Comparison of ENCODE assay signal across 8 cellular contexts in genomic region chr17:42184717-42185496, GRCh38. TPM values are rescaled to one million over a fixed set of nuclear protein-coding genes. Genes with fewer than 3 reads are reported as not detected.
DNase-seq lines count a peak whose midpoint lies in the region; ATAC-seq and TF ChIP-seq lines count a peak whose summit lies in the region.

HCRT (minus strand) TSS chr17:42185452; CDS start chr17:42185365, 87 bp downstream.

- H3K27ac ChIP-seq in SJSA1 (no peak within 1 kb of the TSS), hepatocyte (no peak within 1 kb of the TSS)

- peaks cover 24% of the 10 kb centered on the region for H3K27me3 ChIP-seq in SJSA1 (replicated peaks)
- peaks cover 43% of the 10 kb centered on the region for H3K27me3 ChIP-seq in hepatocyte

- TF ChIP-seq CTCF in hepatocyte (IDR thresholded peaks at IDR 0.05; ENCODE audit: poor library complexity) = no peak

- H3K9me3 ChIP-seq in SJSA1 (replicated peaks) = peaks cover 7% of the 10 kb centered on the region
- no peaks in the 10 kb centered on the region for H3K9me3 ChIP-seq in hepatocyte (ENCODE audit: low read depth)

- H3K4me2 ChIP-seq in hepatocyte = peak within 1 kb of the TSS; percentile 95

- H3K27ac Mint-ChIP-seq in stimulated activated naive B cell treated with anti-CD40 and anti-IgM and Interleukin-4, amounts not matched to agents 10 μg/mL and 1 μg/mL and 100 μg/mL, for 72 hours = peak within 1 kb of the TSS; percentile 89

- H4K20me1 ChIP-seq in hepatocyte (ENCODE audit: insufficient read depth, poor library complexity, severe bottlenecking) = no peaks in the 10 kb centered on the region

- no peaks in the 10 kb centered on the region for H3K27me3 Mint-ChIP-seq in stimulated activated naive B cell treated with anti-CD40 and anti-IgM and Interleukin-4, amounts not matched to agents 10 μg/mL and 1 μg/mL and 100 μg/mL, for 72 hours

- 71% methylated on average over 6 of the region's 6 CpGs for WGBS in hepatocyte (ENCODE audit: low lambda C conversion rate, missing lambda C conversion rate)

- peak within 1 kb of the TSS; percentile 96 for H2AFZ ChIP-seq in hepatocyte

- peak; percentile 33 for DNase-seq in NCI-H748 (lab: John Stamatoyannopoulos, UW; ENCODE audit: unreplicated experiment)
- DNase-seq in NCI-H748 treated with DMSO at 0.1 percent for 48 hours (lab: John Stamatoyannopoulos, UW) = no peak
- no peak for DNase-seq in SJSA1 (ENCODE audit: low read depth in 1 of 2, low spot score in 2 of 2)
- no peak for DNase-seq in hepatocyte (ENCODE audit: low spot score)
- no peak for DNase-seq in stimulated activated naive B cell treated with anti-CD40 and anti-IgM and Interleukin-4, amounts not matched to agents 10 μg/mL and 1 μg/mL and 100 μg/mL, for 72 hours
- DNase-seq in DMS114 treated with DMSO at 0.1 percent for 48 hours (lab: John Stamatoyannopoulos, UW; ENCODE audit: unreplicated experiment) = no peak
- DNase-seq in activated CD8-positive, alpha-beta memory T cell treated with anti-CD3 and anti-CD28 coated beads for 24 hours = no peak

- peaks cover 0 to 7% of the 10 kb centered on the region in 2 donors for H3K36me3 Mint-ChIP-seq in stimulated activated naive B cell treated with anti-CD40 and anti-IgM and Interleukin-4, amounts not matched to agents 10 μg/mL and 1 μg/mL and 100 μg/mL, for 72 hours

- peaks cover 42 to 59% of the 10 kb centered on the region in 2 donors for H3K4me1 Mint-ChIP-seq in stimulated activated naive B cell treated with anti-CD40 and anti-IgM and Interleukin-4, amounts not matched to agents 10 μg/mL and 1 μg/mL and 100 μg/mL, for 72 hours

- H3K9me2 ChIP-seq in hepatocyte (replicated peaks; ENCODE audit: insufficient read depth) = no peaks in the 10 kb centered on the region

- no peaks in the 10 kb centered on the region for H3K9me3 Mint-ChIP-seq in stimulated activated naive B cell treated with anti-CD40 and anti-IgM and Interleukin-4, amounts not matched to agents 10 μg/mL and 1 μg/mL and 100 μg/mL, for 72 hours

- H3K36me3 ChIP-seq in SJSA1 (no peaks in the 10 kb centered on the region), hepatocyte (replicated peaks; ENCODE audit: insufficient read depth, low read depth) (no peaks in the 10 kb centered on the region)

- H3K4me3 Mint-ChIP-seq in stimulated activated naive B cell treated with anti-CD40 and anti-IgM and Interleukin-4, amounts not matched to agents 10 μg/mL and 1 μg/mL and 100 μg/mL, for 72 hours = peak within 1 kb of the TSS; percentile 89 to 91

- H3K4me1 ChIP-seq in SJSA1 (replicated peaks) = peaks cover 40% of the 10 kb centered on the region
- H3K4me1 ChIP-seq in hepatocyte (ENCODE audit: insufficient read depth) = peaks cover 17% of the 10 kb centered on the region

- no peak for ATAC-seq in stimulated activated naive B cell treated with anti-CD40 and anti-IgM and Interleukin-4, amounts not matched to agents 10 μg/mL and 1 μg/mL and 100 μg/mL, for 72 hours (replicated peaks)
- no peak for ATAC-seq in HG02759 (IDR thresholded peaks at IDR 0.05; ENCODE audit: unreplicated experiment)

- no peaks in the 10 kb centered on the region for H3K79me2 ChIP-seq in hepatocyte

- H3K4me3 ChIP-seq in SJSA1 (peak within 1 kb of the TSS; percentile 22), hepatocyte (no peak within 1 kb of the TSS)

RNA-seq across cellular contexts. Expression of gene HCRT, which starts in this region (rescaled TPM):
- total RNA-seq in SJSA1 (2014; rRNA removed; shearing (Covaris generic)) = not detected in 2 replicates
- not detected in 2 replicates for total RNA-seq in hepatocyte
- not detected in 2 replicates for polyA plus RNA-seq in hepatocyte
